Comparison of ENCODE assay signal across 8 cellular contexts in genomic region chr2:9142551-9143263, GRCh38.
A peak's percentile ranks its signal among the peaks of the same experiment; 100 is the strongest.
DNase-seq lines count a peak whose midpoint lies in the region; ATAC-seq, FAIRE-seq and TF ChIP-seq lines count a peak whose summit lies in the region.

No MANE protein-coding gene starts in this region.

- no peaks in the 10 kb centered on the region for H3K4me1 Mint-ChIP-seq in activated T-helper 17 cell treated with anti-CD3 and anti-CD28 coated beads, Interleukin-2, amount 50 U/mL, for 72 hours
- H3K4me1 Mint-ChIP-seq in natural killer cell treated with Interleukin-12 subunit alpha and Interleukin-12 subunit beta and Interleukin-15 and Interleukin-18, amount 100 ng/mL, for 72 hours (ENCODE audit: low read depth in 2 of 2), result no peaks in the 10 kb centered on the region

- DNase-seq in CMK (ENCODE audit: low read depth) (peak; percentile 69), HTR-8/SVneo (ENCODE audit: insufficient read length, low spot score) (peak; percentile 89), RKO (ENCODE audit: low spot score) (peak; percentile 83), fibroblast of the aortic adventitia (ENCODE audit: low read depth) (peak; percentile 96)
- DNase-seq in natural killer cell treated with Interleukin-12 subunit alpha and Interleukin-12 subunit beta and Interleukin-15 and Interleukin-18, amount 100 ng/mL, for 72 hours (ENCODE audit: low spot score), result peak; percentile 84
- DNase-seq in stimulated activated naive CD4-positive, alpha-beta T cell (lab: John Stamatoyannopoulos, UW), result peak; percentile 26 to 76 (median 56)

- peak; percentile 76 for FAIRE-seq in HTR-8/SVneo (lab: Jason Lieb, UNC)

- peak; percentile 94 for TF ChIP-seq CTCF in fibroblast of the aortic adventitia (IDR thresholded peaks at IDR 0.05; ENCODE audit: insufficient read depth, low read length)

- peak overlapping the region; percentile 37 for H3K4me3 ChIP-seq in fibroblast of the aortic adventitia (ENCODE audit: low read depth, low read length)

- peaks cover 25% of the 10 kb centered on the region for H3K27me3 Mint-ChIP-seq in activated T-helper 17 cell treated with anti-CD3 and anti-CD28 coated beads, Interleukin-2, amount 50 U/mL, for 72 hours
- H3K27me3 Mint-ChIP-seq in natural killer cell treated with Interleukin-12 subunit alpha and Interleukin-12 subunit beta and Interleukin-15 and Interleukin-18, amount 100 ng/mL, for 72 hours, result peaks cover 15 to 24% of the 10 kb centered on the region in 2 donors

- ATAC-seq in GM19452 (IDR thresholded peaks at IDR 0.05; ENCODE audit: unreplicated experiment), result peak; percentile 92
- ATAC-seq in activated T-helper 17 cell treated with anti-CD3 and anti-CD28 coated beads, Interleukin-2, amount 50 U/mL, for 72 hours (replicated peaks), result peak; percentile 92
- ATAC-seq in natural killer cell treated with Interleukin-12 subunit alpha and Interleukin-12 subunit beta and Interleukin-15 and Interleukin-18, amount 100 ng/mL, for 72 hours, result peak; percentile 86 to 87

- peak overlapping the region; percentile 37 for H3K4me3 Mint-ChIP-seq in activated T-helper 17 cell treated with anti-CD3 and anti-CD28 coated beads, Interleukin-2, amount 50 U/mL, for 72 hours
- no peak overlapping the region for H3K4me3 Mint-ChIP-seq in natural killer cell treated with Interleukin-12 subunit alpha and Interleukin-12 subunit beta and Interleukin-15 and Interleukin-18, amount 100 ng/mL, for 72 hours

- H3K36me3 Mint-ChIP-seq in activated T-helper 17 cell treated with anti-CD3 and anti-CD28 coated beads, Interleukin-2, amount 50 U/mL, for 72 hours (ENCODE audit: low read depth), result no peaks in the 10 kb centered on the region
- H3K36me3 Mint-ChIP-seq in natural killer cell treated with Interleukin-12 subunit alpha and Interleukin-12 subunit beta and Interleukin-15 and Interleukin-18, amount 100 ng/mL, for 72 hours, result no peaks in the 10 kb centered on the region

- no peak overlapping the region for H3K27ac Mint-ChIP-seq in activated T-helper 17 cell treated with anti-CD3 and anti-CD28 coated beads, Interleukin-2, amount 50 U/mL, for 72 hours
- no peak overlapping the region for H3K27ac Mint-ChIP-seq in natural killer cell treated with Interleukin-12 subunit alpha and Interleukin-12 subunit beta and Interleukin-15 and Interleukin-18, amount 100 ng/mL, for 72 hours

- no peaks in the 10 kb centered on the region for H3K9me3 Mint-ChIP-seq in activated T-helper 17 cell treated with anti-CD3 and anti-CD28 coated beads, Interleukin-2, amount 50 U/mL, for 72 hours
- H3K9me3 Mint-ChIP-seq in natural killer cell treated with Interleukin-12 subunit alpha and Interleukin-12 subunit beta and Interleukin-15 and Interleukin-18, amount 100 ng/mL, for 72 hours, result no peaks in the 10 kb centered on the region

Comparison
In these comparisons a context has a peak if more than half of its experiments do, and no peak if none do; other contexts are left out.
1. Peak in every context shown above with its lines: DNase-seq, ATAC-seq and H3K4me3 ChIP-seq.